8 cellular contexts compared by ENCODE assay signal in genomic region chr17:57284984-57285646, GRCh38. TPM values are rescaled to one million over a fixed set of nuclear protein-coding genes. Genes with fewer than 3 reads are reported as not detected.
A peak's percentile ranks its signal among the peaks of the same experiment; 100 is the strongest.
DNase-seq lines count a peak whose midpoint lies in the region; ATAC-seq and TF ChIP-seq lines count a peak whose summit lies in the region.
"Had no signal": no experiment of that assay in that cellular context is flagged by ENCODE, and none has a peak within 500 bp of the region (broad histone marks: within the 10 kb centered on the region; RNA-seq: fewer than 3 reads in every experiment).

No MANE protein-coding gene starts in this region.

- peaks cover 9% of the 10 kb centered on the region for H3K36me3 Mint-ChIP-seq in progenitor cell of endocrine pancreas (ENCODE audit: insufficient read depth)

- H3K27me3 ChIP-seq in NT2/D1 (ENCODE audit: insufficient read depth, insufficient read length) = no peaks in the 10 kb centered on the region

- peak overlapping the region; percentile 82 for H3K27ac Mint-ChIP-seq in progenitor cell of endocrine pancreas

- POLR2A ChIA-PET in HEK293T (lab: Yijun Ruan, JAX) = no interaction called here

- H3K9me3 Mint-ChIP-seq in progenitor cell of endocrine pancreas (ENCODE audit: low read depth) = no peaks in the 10 kb centered on the region

- TF ChIP-seq CTCF in progenitor cell of endocrine pancreas (IDR thresholded peaks at IDR 0.05; ENCODE audit: unreplicated experiment) = no peak

- H3K4me1 ChIP-seq in NT2/D1 (ENCODE audit: insufficient read depth, insufficient read length) = peaks cover 19% of the 10 kb centered on the region

- no peak overlapping the region for H3K9ac ChIP-seq in NT2/D1 (ENCODE audit: insufficient read length, low read depth)

- H3K9me3 ChIP-seq in NT2/D1 (ENCODE audit: insufficient read depth, low read length) = no peaks in the 10 kb centered on the region

- peak; percentile 67 for ATAC-seq in GM21576 (IDR thresholded peaks at IDR 0.05; ENCODE audit: unreplicated experiment)
- no peak for ATAC-seq in GM19395 (IDR thresholded peaks at IDR 0.05; ENCODE audit: unreplicated experiment)
- ATAC-seq: left colon had no signal

- peaks cover 32% of the 10 kb centered on the region for H3K36me3 ChIP-seq in NT2/D1 (ENCODE audit: insufficient read depth, insufficient read length, low read length)

- peak; percentile 56 for DNase-seq in NT2/D1 (ENCODE audit: low read depth, low spot score)
- peak; percentile 22 for DNase-seq in activated naive CD4-positive, alpha-beta T cell treated with anti-CD3 and anti-CD28 coated beads, Interleukin-2, amount 50 U/mL, for 16 hours
- DNase-seq in progenitor cell of endocrine pancreas (ENCODE audit: low spot score, unreplicated experiment) = no peak
- no peak for DNase-seq in NCI-H69 (lab: John Stamatoyannopoulos, UW)
- DNase-seq in HEK293T (ENCODE audit: extremely low spot score) = no peak

- CTCF ChIA-PET in HEK293T (lab: Yijun Ruan, JAX) = no interaction called here

- peaks cover 63% of the 10 kb centered on the region for H3K4me1 Mint-ChIP-seq in progenitor cell of endocrine pancreas (ENCODE audit: low read depth)

- H3K4me3 Mint-ChIP-seq in progenitor cell of endocrine pancreas (ENCODE audit: low read depth) = peak overlapping the region; percentile 41

- H3K4me3 ChIP-seq in NT2/D1 (ENCODE audit: insufficient read length, low read depth) = no peak overlapping the region

- H3K27me3 Mint-ChIP-seq in progenitor cell of endocrine pancreas = no peaks in the 10 kb centered on the region

TF ChIP-seq in HEK293T, 16 proteins besides CTCF, POLR2A, EP300 and RAD21:
- TF ChIP-seq SP1 (IDR thresholded peaks at IDR 0.05) = no peak
TF ChIP-seq in HEK293T: peak in this region for 0.

RNA-seq across cellular contexts. Expression of gene MSI2, which starts 28.8 kb away (rescaled TPM):
- 161 and 164 TPM in 2 replicates for total RNA-seq in progenitor cell of endocrine pancreas

Comparison
In these comparisons a context has a peak if more than half of its experiments do, and no peak if none do; other contexts are left out.
1. DNase-seq: peak in NT2/D1 (single experiment) and activated naive CD4-positive, alpha-beta T cell treated with anti-CD3 and anti-CD28 coated beads, Interleukin-2, amount 50 U/mL, for 16 hours (single experiment); none in progenitor cell of endocrine pancreas (single experiment), NCI-H69 (single experiment) and HEK293T (single experiment).